ENCODE assay signal across 26 cellular contexts in genomic region chr7:43678315-43678714, GRCh38. TPM values are rescaled to one million over a fixed set of nuclear protein-coding genes. Genes with fewer than 3 reads are reported as not detected.
DNase-seq lines count a peak whose midpoint lies in the region; ATAC-seq lines count a peak whose summit lies in the region.
"Had no signal": no experiment of that assay in that cellular context is flagged by ENCODE, and none has a peak within 500 bp of the region (broad histone marks: within the 10 kb centered on the region; RNA-seq: fewer than 3 reads in every experiment).

No MANE protein-coding gene starts in this region.

- H3K36me3 Mint-ChIP-seq in stimulated activated naive CD8-positive, alpha-beta T cell treated with anti-CD3 and anti-CD28 coated beads, Interleukin-15, Interleukin-2, amounts not matched to agents 100 ng/mL and 50 ng/mL, for 24 hours (ENCODE audit: low read depth): peaks cover 39% of the 10 kb centered on the region
- H3K36me3 Mint-ChIP-seq in T-helper 17 cell (ENCODE audit: low read depth): no peaks in the 10 kb centered on the region
- H3K36me3 Mint-ChIP-seq in central memory CD8-positive, alpha-beta T cell (ENCODE audit: insufficient read depth): peaks cover 1% of the 10 kb centered on the region

- H3K27me3 ChIP-seq in effector memory CD4-positive, alpha-beta T cell (replicated peaks; ENCODE audit: control insufficient read depth, insufficient read depth, low read length, poor library complexity, severe bottlenecking): no peaks in the 10 kb centered on the region
- H3K27me3 ChIP-seq: breast epithelium, esophagus muscularis mucosa, ovary, testis, vagina had no signal

- no peaks in the 10 kb centered on the region for H3K9me3 ChIP-seq in T-helper 17 cell (ENCODE audit: control insufficient read depth, low read length, poor library complexity, severe bottlenecking)
- H3K9me3 ChIP-seq in effector memory CD4-positive, alpha-beta T cell (ENCODE audit: control insufficient read depth, low read length): no peaks in the 10 kb centered on the region
- H3K9me3 ChIP-seq: breast epithelium, esophagus muscularis mucosa, left ventricle myocardium inferior, ovary, testis, vagina had no signal

- H3K27ac ChIP-seq in effector memory CD4-positive, alpha-beta T cell (ENCODE audit: insufficient read depth, low read length, poor library complexity, severe bottlenecking): no peak overlapping the region
- H3K27ac ChIP-seq: breast epithelium, left ventricle myocardium inferior, ovary, RWPE1, SK-N-MC, testis, vagina had no signal

- DNase-seq in stimulated activated naive CD8-positive, alpha-beta T cell treated with anti-CD3 and anti-CD28 coated beads, Interleukin-15, Interleukin-2, amounts not matched to agents 100 U/mL and 50 U/mL, for 24 hours: no peak
- no peak for DNase-seq in T-helper 17 cell
- no peak for DNase-seq in central memory CD8-positive, alpha-beta T cell (ENCODE audit: low spot score in 2 of 2)
- no peak for DNase-seq in globus pallidus (ENCODE audit: low spot score)
- no peak for DNase-seq in effector memory CD4-positive, alpha-beta T cell
- DNase-seq: activated effector memory CD4-positive, alpha-beta T cell treated with Interleukin-2 at 50 U/mL for 16 hours; amygdala; effector CD8-positive, alpha-beta T cell; hypothalamus; left ventricle myocardium inferior; NCI-H1417; NCI-H2081 treated with DMSO at 0.1 percent for 48 hours; NCI-H446; NCI-H82; nephron progenitor cell; ovary; T1000; testis had no signal

- peak overlapping the region; percentile 93 for H3K27ac Mint-ChIP-seq in stimulated activated naive CD8-positive, alpha-beta T cell treated with anti-CD3 and anti-CD28 coated beads, Interleukin-15, Interleukin-2, amounts not matched to agents 100 ng/mL and 50 ng/mL, for 24 hours
- peak overlapping the region; percentile 91 for H3K27ac Mint-ChIP-seq in T-helper 17 cell
- H3K27ac Mint-ChIP-seq in central memory CD8-positive, alpha-beta T cell (ENCODE audit: low read depth): peak overlapping the region; percentile 83
- H3K27ac Mint-ChIP-seq: nephron progenitor cell, WTC11 had no signal

- ATAC-seq in stimulated activated naive CD8-positive, alpha-beta T cell treated with anti-CD3 and anti-CD28 coated beads, Interleukin-15, Interleukin-2, amounts not matched to agents 100 U/mL and 50 U/mL, for 24 hours: no peak
- ATAC-seq in T-helper 17 cell (no peak), HG03159 (IDR thresholded peaks at IDR 0.05; ENCODE audit: unreplicated experiment) (no peak)
- no peak for ATAC-seq in central memory CD8-positive, alpha-beta T cell (replicated peaks; ENCODE audit: extremely low read depth, poor library complexity, severe bottlenecking)
- ATAC-seq: WTC11 had no signal

- H3K4me3 ChIP-seq in effector memory CD4-positive, alpha-beta T cell (ENCODE audit: insufficient read depth, low read depth, low read length, poor library complexity, severe bottlenecking): no peak overlapping the region
- H3K4me3 ChIP-seq: breast epithelium, esophagus muscularis mucosa, left ventricle myocardium inferior, ovary, SK-N-MC, testis, vagina had no signal

- peak overlapping the region; percentile 61 for H3K4me3 Mint-ChIP-seq in stimulated activated naive CD8-positive, alpha-beta T cell treated with anti-CD3 and anti-CD28 coated beads, Interleukin-15, Interleukin-2, amounts not matched to agents 100 ng/mL and 50 ng/mL, for 24 hours
- peak overlapping the region; percentile 60 for H3K4me3 Mint-ChIP-seq in T-helper 17 cell
- peak overlapping the region; percentile 28 for H3K4me3 Mint-ChIP-seq in central memory CD8-positive, alpha-beta T cell
- H3K4me3 Mint-ChIP-seq: nephron progenitor cell, WTC11 had no signal

- no peaks in the 10 kb centered on the region for H3K36me3 ChIP-seq in effector memory CD4-positive, alpha-beta T cell (ENCODE audit: control insufficient read depth, insufficient read depth, low read length)
- H3K36me3 ChIP-seq: breast epithelium, esophagus muscularis mucosa, left ventricle myocardium inferior, ovary, vagina had no signal

- peaks cover 19% of the 10 kb centered on the region for H3K4me1 ChIP-seq in effector memory CD4-positive, alpha-beta T cell (ENCODE audit: control insufficient read depth, insufficient read depth, low read length, poor library complexity, severe bottlenecking)
- H3K4me1 ChIP-seq: breast epithelium had no signal

- H3K9me3 Mint-ChIP-seq in stimulated activated naive CD8-positive, alpha-beta T cell treated with anti-CD3 and anti-CD28 coated beads, Interleukin-15, Interleukin-2, amounts not matched to agents 100 ng/mL and 50 ng/mL, for 24 hours: peaks cover 8% of the 10 kb centered on the region
- no peaks in the 10 kb centered on the region for H3K9me3 Mint-ChIP-seq in central memory CD8-positive, alpha-beta T cell

- peaks cover 93% of the 10 kb centered on the region for H3K4me1 Mint-ChIP-seq in stimulated activated naive CD8-positive, alpha-beta T cell treated with anti-CD3 and anti-CD28 coated beads, Interleukin-15, Interleukin-2, amounts not matched to agents 100 ng/mL and 50 ng/mL, for 24 hours (ENCODE audit: low read depth)
- peaks cover 35% of the 10 kb centered on the region for H3K4me1 Mint-ChIP-seq in T-helper 17 cell
- peaks cover 65% of the 10 kb centered on the region for H3K4me1 Mint-ChIP-seq in central memory CD8-positive, alpha-beta T cell
- H3K4me1 Mint-ChIP-seq: nephron progenitor cell, WTC11 had no signal

- H3K27me3 Mint-ChIP-seq in stimulated activated naive CD8-positive, alpha-beta T cell treated with anti-CD3 and anti-CD28 coated beads, Interleukin-15, Interleukin-2, amounts not matched to agents 100 ng/mL and 50 ng/mL, for 24 hours: no peaks in the 10 kb centered on the region
- H3K27me3 Mint-ChIP-seq in T-helper 17 cell: no peaks in the 10 kb centered on the region
- H3K27me3 Mint-ChIP-seq in central memory CD8-positive, alpha-beta T cell: no peaks in the 10 kb centered on the region

RNA-seq across cellular contexts. Expression of gene COA1, which starts 51.0 kb away (rescaled TPM):
- 10 to 100 TPM; 51.1 to 55.0 TPM for total RNA-seq in T-helper 17 cell
